Comparison of ENCODE assay signal across 17 cellular contexts in genomic region chr15:74893627-74894026, GRCh38. TPM values are rescaled to one million over a fixed set of nuclear protein-coding genes. Genes with fewer than 3 reads are reported as not detected.
A peak's percentile ranks its signal among the peaks of the same experiment; 100 is the strongest.
DNase-seq lines count a peak whose midpoint lies in the region; ATAC-seq and TF ChIP-seq lines count a peak whose summit lies in the region.
"Had no signal": no experiment of that assay in that cellular context is flagged by ENCODE, and none has a peak within 500 bp of the region (broad histone marks: within the 10 kb centered on the region; RNA-seq: fewer than 3 reads in every experiment).

No MANE protein-coding gene starts in this region.

- no peaks in the 10 kb centered on the region for H3K9me3 Mint-ChIP-seq in activated CD4-positive, alpha-beta T cell treated with anti-CD3 and anti-CD28 coated beads for 36 hours (ENCODE audit: low read depth)
- H3K9me3 Mint-ChIP-seq in CD8-positive, alpha-beta memory T cell: no peaks in the 10 kb centered on the region
- H3K9me3 Mint-ChIP-seq in activated T-helper 1 cell treated with anti-CD3 and anti-CD28 coated beads, Interleukin-12 subunit alpha, Interleukin-12 subunit beta, Interleukin-2, Interleukin-4 antibody, amounts not matched to agents 30 ng/mL and 10 ng/mL and 1 ng/mL, durations not matched to agents 14 hours and 24 hours and 36 hours: no peaks in the 10 kb centered on the region

- peak overlapping the region; percentile 34 for H3K27ac ChIP-seq in CD8-positive, alpha-beta memory T cell (ENCODE audit: low read depth, low read length)
- H3K27ac ChIP-seq in esophagus squamous epithelium: peak overlapping the region; percentile 30 to 91 (median 48)
- H3K27ac ChIP-seq: C4-2B, tibial artery had no signal

- peaks cover 49% of the 10 kb centered on the region for H3K36me3 Mint-ChIP-seq in activated CD4-positive, alpha-beta T cell treated with anti-CD3 and anti-CD28 coated beads for 36 hours (ENCODE audit: low read depth)
- H3K36me3 Mint-ChIP-seq in CD8-positive, alpha-beta memory T cell: peaks cover 0 to 50% (median 7%) of the 10 kb centered on the region in 3 donors
- peaks cover 34% of the 10 kb centered on the region for H3K36me3 Mint-ChIP-seq in activated T-helper 1 cell treated with anti-CD3 and anti-CD28 coated beads, Interleukin-12 subunit alpha, Interleukin-12 subunit beta, Interleukin-2, Interleukin-4 antibody, amounts not matched to agents 30 ng/mL and 10 ng/mL and 1 ng/mL, durations not matched to agents 14 hours and 24 hours and 36 hours (ENCODE audit: low read depth)

- peak overlapping the region; percentile 19 for H3K4me3 ChIP-seq in CD8-positive, alpha-beta memory T cell (ENCODE audit: low read length)
- no peak overlapping the region for H3K4me3 ChIP-seq in esophagus squamous epithelium
- H3K4me3 ChIP-seq: tibial artery had no signal

- H3K4me1 Mint-ChIP-seq in activated CD4-positive, alpha-beta T cell treated with anti-CD3 and anti-CD28 coated beads for 36 hours: peaks cover 46% of the 10 kb centered on the region
- H3K4me1 Mint-ChIP-seq in CD8-positive, alpha-beta memory T cell: peaks cover 36 to 62% (median 46%) of the 10 kb centered on the region in 3 donors
- peaks cover 46% of the 10 kb centered on the region for H3K4me1 Mint-ChIP-seq in activated T-helper 1 cell treated with anti-CD3 and anti-CD28 coated beads, Interleukin-12 subunit alpha, Interleukin-12 subunit beta, Interleukin-2, Interleukin-4 antibody, amounts not matched to agents 30 ng/mL and 10 ng/mL and 1 ng/mL, durations not matched to agents 14 hours and 24 hours and 36 hours (ENCODE audit: low read depth)

- peaks cover 6% of the 10 kb centered on the region for H3K36me3 ChIP-seq in CD8-positive, alpha-beta memory T cell (ENCODE audit: insufficient read depth, low read length)
- peaks cover 0 to 66% (median 3%) of the 10 kb centered on the region in 3 donors for H3K36me3 ChIP-seq in esophagus squamous epithelium

- WGBS in esophagus squamous epithelium, 2 donors: 54 to 84% methylated on average over 2 of the region's 3 CpGs

- no peak overlapping the region for H3K4me3 Mint-ChIP-seq in activated CD4-positive, alpha-beta T cell treated with anti-CD3 and anti-CD28 coated beads for 36 hours
- H3K4me3 Mint-ChIP-seq in CD8-positive, alpha-beta memory T cell: peak overlapping the region; percentile 48 to 87 (median 79)
- peak overlapping the region; percentile 56 for H3K4me3 Mint-ChIP-seq in activated T-helper 1 cell treated with anti-CD3 and anti-CD28 coated beads, Interleukin-12 subunit alpha, Interleukin-12 subunit beta, Interleukin-2, Interleukin-4 antibody, amounts not matched to agents 30 ng/mL and 10 ng/mL and 1 ng/mL, durations not matched to agents 14 hours and 24 hours and 36 hours

- CTCF ChIA-PET in activated CD4-positive, alpha-beta T cell treated with anti-CD3 and anti-CD28 coated beads for 36 hours (lab: Charles Lee): interaction anchor here (0.6 to 0.7 kb wide), 3 partner anchors 13 to 571 kb away, joined by 3 to 4 read pairs (median 3); partner anchors contain the start of gene FAM219B
- CTCF ChIA-PET in CD8-positive, alpha-beta memory T cell (lab: Charles Lee): interaction anchor here (0.9 to 2.6 kb wide), 9 partner anchors 9 to 279 kb away, joined by 3 to 8 read pairs (median 4); no protein-coding TSS in a partner anchor

- intact Hi-C loops in activated CD4-positive, alpha-beta T cell treated with anti-CD3 and anti-CD28 coated beads for 36 hours (cut with DNase I, micrococcal nuclease): loop anchor here in 1 of 2 experiments (5.0 kb wide), 1 partner anchor 111 kb away; the partner anchor contains the start of gene CSK
- intact Hi-C loops in activated T-helper 1 cell treated with anti-CD3 and anti-CD28 coated beads, Interleukin-12 subunit alpha, Interleukin-12 subunit beta, Interleukin-2, Interleukin-4 antibody, amounts not matched to agents 30 ng/mL and 10 ng/mL and 1 ng/mL, durations not matched to agents 14 hours and 24 hours and 36 hours (cut with micrococcal nuclease): loop anchor here (5.0 kb wide), 1 partner anchor 111 kb away; the partner anchor contains the start of gene CSK
- intact Hi-C loops in esophagus squamous epithelium (cut with DNase I): no loop called here

- peaks cover 46% of the 10 kb centered on the region for H3K4me1 ChIP-seq in CD8-positive, alpha-beta memory T cell (ENCODE audit: insufficient read depth, low read length)
- peaks cover 16 to 62% (median 21%) of the 10 kb centered on the region in 3 donors for H3K4me1 ChIP-seq in esophagus squamous epithelium

- POLR2A ChIA-PET in activated CD4-positive, alpha-beta T cell treated with anti-CD3 and anti-CD28 coated beads for 36 hours (lab: Charles Lee): interaction anchor here (0.6 to 1.0 kb wide), 3 partner anchors 44 to 1000 kb away, joined by 3 to 6 read pairs (median 6); partner anchors contain the start of gene COX5A
- POLR2A ChIA-PET in CD8-positive, alpha-beta memory T cell (lab: Charles Lee): interaction anchor here (0.6 to 1.6 kb wide), 12 partner anchors 8 to 117 kb away, joined by 3 to 12 read pairs (median 4); partner anchors contain the start of gene FAM219B

- H3K27ac Mint-ChIP-seq in activated CD4-positive, alpha-beta T cell treated with anti-CD3 and anti-CD28 coated beads for 36 hours: peak overlapping the region; percentile 53
- peak overlapping the region; percentile 85 to 100 (median 96) for H3K27ac Mint-ChIP-seq in CD8-positive, alpha-beta memory T cell
- peak overlapping the region; percentile 91 for H3K27ac Mint-ChIP-seq in activated T-helper 1 cell treated with anti-CD3 and anti-CD28 coated beads, Interleukin-12 subunit alpha, Interleukin-12 subunit beta, Interleukin-2, Interleukin-4 antibody, amounts not matched to agents 30 ng/mL and 10 ng/mL and 1 ng/mL, durations not matched to agents 14 hours and 24 hours and 36 hours

- H3K27me3 Mint-ChIP-seq in activated CD4-positive, alpha-beta T cell treated with anti-CD3 and anti-CD28 coated beads for 36 hours: no peaks in the 10 kb centered on the region
- no peaks in the 10 kb centered on the region for H3K27me3 Mint-ChIP-seq in CD8-positive, alpha-beta memory T cell
- H3K27me3 Mint-ChIP-seq in activated T-helper 1 cell treated with anti-CD3 and anti-CD28 coated beads, Interleukin-12 subunit alpha, Interleukin-12 subunit beta, Interleukin-2, Interleukin-4 antibody, amounts not matched to agents 30 ng/mL and 10 ng/mL and 1 ng/mL, durations not matched to agents 14 hours and 24 hours and 36 hours (ENCODE audit: insufficient read depth): no peaks in the 10 kb centered on the region

- TF ChIP-seq CTCF in esophagus squamous epithelium (IDR thresholded peaks at IDR 0.05): no peak

- peak; percentile 11 for ATAC-seq in activated CD4-positive, alpha-beta T cell treated with anti-CD3 and anti-CD28 coated beads for 36 hours
- ATAC-seq in GM19455 (IDR thresholded peaks at IDR 0.05; ENCODE audit: unreplicated experiment) (no peak), GM21367 (IDR thresholded peaks at IDR 0.05; ENCODE audit: unreplicated experiment) (no peak), GM18502 (IDR thresholded peaks at IDR 0.05; ENCODE audit: poor library complexity, unreplicated experiment) (no peak)

- no peaks in the 10 kb centered on the region for H3K9me3 ChIP-seq in CD8-positive, alpha-beta memory T cell (ENCODE audit: low read length)
- H3K9me3 ChIP-seq in esophagus squamous epithelium: no peaks in the 10 kb centered on the region
- H3K9me3 ChIP-seq: tibial artery had no signal

- TF ChIP-seq POLR2A in esophagus squamous epithelium (IDR thresholded peaks at IDR 0.05): peak in 1 of 4 donors; percentile 13

- no peaks in the 10 kb centered on the region for H3K27me3 ChIP-seq in CD8-positive, alpha-beta memory T cell (ENCODE audit: insufficient read depth, low read length, poor library complexity, severe bottlenecking)
- H3K27me3 ChIP-seq in esophagus squamous epithelium: no peaks in the 10 kb centered on the region
- H3K27me3 ChIP-seq: tibial artery had no signal

- DNase-seq in activated CD4-positive, alpha-beta T cell treated with anti-CD3 and anti-CD28 coated beads for 36 hours: no peak
- DNase-seq in activated CD4-positive, alpha-beta T cell treated with anti-CD3 and anti-CD28 coated beads, Interleukin-2, amount 50 U/mL, for 4 hours: no peak
- peak in 3 of 5 donors; percentile 61 to 74 (median 70) for DNase-seq in CD8-positive, alpha-beta memory T cell
- peak; percentile 51 for DNase-seq in activated T-helper 1 cell treated with anti-CD3 and anti-CD28 coated beads, Interleukin-12 subunit alpha, Interleukin-12 subunit beta, Interleukin-2, Interleukin-4 antibody, amounts not matched to agents 30 ng/mL and 10 ng/mL and 1 ng/mL, durations not matched to agents 14 hours and 24 hours and 36 hours (ENCODE audit: low spot score)
- DNase-seq in esophagus squamous epithelium (lab: John Stamatoyannopoulos, UW): no peak
- DNase-seq: 8988T, amygdala, GOT3, Kasumi-1, NCI-H1417 treated with DMSO at 0.1 percent for 48 hours, SHP77, T-helper 9 cell, tibial artery had no signal

RNA-seq across cellular contexts. Expression of gene MPI, which starts 3.8 kb away (rescaled TPM):
- total RNA-seq in activated CD4-positive, alpha-beta T cell treated with anti-CD3 and anti-CD28 coated beads for 36 hours: 10 to 100 TPM; 75.7 to 93.3 TPM
- total RNA-seq in CD8-positive, alpha-beta memory T cell: 10 to 100 TPM; 40.4 to 43.0 TPM
- 61.1 TPM for polyA plus RNA-seq in CD8-positive, alpha-beta memory T cell
- 57.7 and 62.8 TPM in 2 replicates for total RNA-seq in activated T-helper 1 cell treated with anti-CD3 and anti-CD28 coated beads, Interleukin-12 subunit alpha, Interleukin-12 subunit beta, Interleukin-2, Interleukin-4 antibody, amounts not matched to agents 30 ng/mL and 10 ng/mL and 1 ng/mL, durations not matched to agents 14 hours and 24 hours and 36 hours
- 10 to 100 TPM; 26.5 to 51.9 (median 47.9) TPM for total RNA-seq in esophagus squamous epithelium

RNA-seq across cellular contexts. Expression of gene FAM219B, which starts 13.0 kb away (rescaled TPM):
- 10 to 100 TPM; 39.3 to 49.7 TPM for total RNA-seq in activated CD4-positive, alpha-beta T cell treated with anti-CD3 and anti-CD28 coated beads for 36 hours
- 10 to 100 TPM; 45.0 to 47.7 TPM for total RNA-seq in CD8-positive, alpha-beta memory T cell
- polyA plus RNA-seq in CD8-positive, alpha-beta memory T cell: 32.3 TPM
- 72.6 and 73.2 TPM in 2 replicates for total RNA-seq in activated T-helper 1 cell treated with anti-CD3 and anti-CD28 coated beads, Interleukin-12 subunit alpha, Interleukin-12 subunit beta, Interleukin-2, Interleukin-4 antibody, amounts not matched to agents 30 ng/mL and 10 ng/mL and 1 ng/mL, durations not matched to agents 14 hours and 24 hours and 36 hours
- total RNA-seq in esophagus squamous epithelium: 10 to 100 TPM; 29.3 to 71.8 (median 45.4) TPM

RNA-seq across cellular contexts. Expression of gene SCAMP2, which starts 20.5 kb away (rescaled TPM):
- 10 to 100 TPM; 61.6 to 83.4 TPM for total RNA-seq in activated CD4-positive, alpha-beta T cell treated with anti-CD3 and anti-CD28 coated beads for 36 hours
- total RNA-seq in CD8-positive, alpha-beta memory T cell: 10 to 100 TPM; 82.8 to 84.2 TPM
- polyA plus RNA-seq in CD8-positive, alpha-beta memory T cell: 154 TPM
- 93.7 and 103 TPM in 2 replicates for total RNA-seq in activated T-helper 1 cell treated with anti-CD3 and anti-CD28 coated beads, Interleukin-12 subunit alpha, Interleukin-12 subunit beta, Interleukin-2, Interleukin-4 antibody, amounts not matched to agents 30 ng/mL and 10 ng/mL and 1 ng/mL, durations not matched to agents 14 hours and 24 hours and 36 hours
- 100 to 1,000 TPM in 1 of 4 donors, 10 to 100 TPM in 3; 65.8 to 131 (median 88.7) TPM for total RNA-seq in esophagus squamous epithelium

RNA-seq across cellular contexts. Expression of gene COX5A, which starts 44.2 kb away (rescaled TPM):
- total RNA-seq in activated CD4-positive, alpha-beta T cell treated with anti-CD3 and anti-CD28 coated beads for 36 hours: 100 to 1,000 TPM; 313 to 319 TPM
- total RNA-seq in CD8-positive, alpha-beta memory T cell: 100 to 1,000 TPM; 326 to 362 TPM
- 351 TPM for polyA plus RNA-seq in CD8-positive, alpha-beta memory T cell
- 273 and 290 TPM in 2 replicates for total RNA-seq in activated T-helper 1 cell treated with anti-CD3 and anti-CD28 coated beads, Interleukin-12 subunit alpha, Interleukin-12 subunit beta, Interleukin-2, Interleukin-4 antibody, amounts not matched to agents 30 ng/mL and 10 ng/mL and 1 ng/mL, durations not matched to agents 14 hours and 24 hours and 36 hours
- 100 to 1,000 TPM; 110 to 197 (median 172) TPM for total RNA-seq in esophagus squamous epithelium

RNA-seq across cellular contexts. Expression of gene ULK3, which starts 50.7 kb away (rescaled TPM):
- total RNA-seq in activated CD4-positive, alpha-beta T cell treated with anti-CD3 and anti-CD28 coated beads for 36 hours: 10 to 100 TPM; 40.3 to 45.2 TPM
- 10 to 100 TPM; 53.9 to 60.1 TPM for total RNA-seq in CD8-positive, alpha-beta memory T cell
- 43.1 TPM for polyA plus RNA-seq in CD8-positive, alpha-beta memory T cell
- 52.1 and 52.4 TPM in 2 replicates for total RNA-seq in activated T-helper 1 cell treated with anti-CD3 and anti-CD28 coated beads, Interleukin-12 subunit alpha, Interleukin-12 subunit beta, Interleukin-2, Interleukin-4 antibody, amounts not matched to agents 30 ng/mL and 10 ng/mL and 1 ng/mL, durations not matched to agents 14 hours and 24 hours and 36 hours
- 100 to 1,000 TPM in 1 of 4 donors, 10 to 100 TPM in 3; 53.3 to 113 (median 60.9) TPM for total RNA-seq in esophagus squamous epithelium

Comparison
In these comparisons a context has a peak if more than half of its experiments do, and no peak if none do; other contexts are left out.
1. DNase-seq: peak in CD8-positive, alpha-beta memory T cell (3 of 5) and activated T-helper 1 cell treated with anti-CD3 and anti-CD28 coated beads, Interleukin-12 subunit alpha, Interleukin-12 subunit beta, Interleukin-2, Interleukin-4 antibody, amounts not matched to agents 30 ng/mL and 10 ng/mL and 1 ng/mL, durations not matched to agents 14 hours and 24 hours and 36 hours (single experiment); none in activated CD4-positive, alpha-beta T cell treated with anti-CD3 and anti-CD28 coated beads for 36 hours (single experiment), activated CD4-positive, alpha-beta T cell treated with anti-CD3 and anti-CD28 coated beads, Interleukin-2, amount 50 U/mL, for 4 hours (0 of 2) and esophagus squamous epithelium (single experiment).
2. Peak in every context shown above with its lines, with median percentiles within 50 percentile points of each other: H3K27ac Mint-ChIP-seq.